Comparison of ENCODE assay signal across 1 cellular context in the genomic region with DNA sequence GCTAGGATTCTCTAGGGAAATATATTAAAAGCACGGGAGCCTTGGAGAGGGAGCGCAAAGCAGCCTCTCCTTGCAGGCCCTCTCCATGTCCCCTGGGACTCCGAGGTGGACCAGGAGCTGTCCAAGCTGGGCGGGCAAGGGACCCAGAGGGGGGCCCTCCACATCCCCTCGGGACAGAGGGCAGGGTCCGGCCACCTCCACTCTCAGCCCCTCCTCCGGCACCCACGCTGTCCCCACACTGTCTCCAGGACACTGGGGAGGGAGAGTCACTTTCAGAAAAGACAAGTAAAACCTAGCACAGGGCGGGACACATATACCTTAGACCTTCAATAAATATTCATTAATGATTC.
TF ChIP-seq lines count a peak whose summit lies in the region.

No MANE protein-coding gene starts in this region.

TF ChIP-seq in K562, 482 proteins besides CTCF, POLR2A, EP300 and RAD21:
- TF ChIP-seq FOXJ3 (CRISPR knock-in tag; IDR thresholded peaks at IDR 0.05), result no peak
- 0 out of 4 replicates have a peak, but pooled peaks of 1 of the 2 experiments have one; percentile 4 for TF ChIP-seq MAZ (CRISPR knock-in tag; conservative IDR thresholded peaks at IDR 0.05 in 1 of 2, IDR thresholded peaks at IDR 0.05 in 1 of 2)
